In genomic region chr3:13470894-13471574, GRCh38 we compare ENCODE assay signal across 1 cellular context.
A peak's percentile ranks its signal among the peaks of the same experiment; 100 is the strongest.
TF ChIP-seq lines count a peak whose summit lies in the region.

No MANE protein-coding gene starts in this region.

TF ChIP-seq in HepG2, 621 proteins besides CTCF, POLR2A, EP300 and RAD21 (continued from another document and continues in another):
- peak; percentile 67; the same call in 1 of the 2 replicates for TF ChIP-seq MYPOP (CRISPR knock-in tag; IDR thresholded peaks at IDR 0.05)
- TF ChIP-seq ZMAT3 (CRISPR knock-in tag; conservative IDR thresholded peaks at IDR 0.05): peak; percentile 94
- peak; percentile 91 for TF ChIP-seq HNF4G (IDR thresholded peaks at IDR 0.05; ENCODE audit: borderline replicate concordance, low read depth, low read length)
- peak; percentile 93; the same call in 1 of the 2 replicates for TF ChIP-seq HNF4G (CRISPR knock-in tag; IDR thresholded peaks at IDR 0.05; ENCODE audit: borderline replicate concordance, low read depth)
- TF ChIP-seq ZNF713 (CRISPR knock-in tag; IDR thresholded peaks at IDR 0.05): no peak
- peak; percentile 95 for TF ChIP-seq HNF4A (CRISPR knock-in tag; IDR thresholded peaks at IDR 0.05)
- peak; percentile 94 for TF ChIP-seq XRCC5 (optimal IDR thresholded peaks at IDR 0.05; ENCODE audit: low read length)
- TF ChIP-seq ZHX2 (IDR thresholded peaks at IDR 0.05; ENCODE audit: low read depth): 0 out of 2 replicates have a peak, but pooled peaks have one; percentile 27
- TF ChIP-seq ZHX2 (CRISPR knock-in tag; IDR thresholded peaks at IDR 0.05; ENCODE audit: borderline replicate concordance): no peak
- no peak for TF ChIP-seq RORA (CRISPR knock-in tag; IDR thresholded peaks at IDR 0.05)
- no peak for TF ChIP-seq ZNF577 (CRISPR knock-in tag; IDR thresholded peaks at IDR 0.05; ENCODE audit: borderline replicate concordance, low read depth)
- TF ChIP-seq GATA4 (IDR thresholded peaks at IDR 0.05; ENCODE audit: borderline replicate concordance, low read depth): peak; percentile 80; the same call in 1 of the 2 replicates
- peak; percentile 87 for TF ChIP-seq NCOA2 (CRISPR knock-in tag; IDR thresholded peaks at IDR 0.05)
- peak; percentile 92 for TF ChIP-seq RARA (CRISPR knock-in tag; IDR thresholded peaks at IDR 0.05)
- peak; percentile 88 for TF ChIP-seq AKAP8 (CRISPR knock-in tag; IDR thresholded peaks at IDR 0.05)
- TF ChIP-seq ZIK1 (CRISPR knock-in tag; IDR thresholded peaks at IDR 0.05; ENCODE audit: borderline replicate concordance, low read depth): peak; percentile 54; the same call in 1 of the 2 replicates
- TF ChIP-seq ZNF788 (CRISPR knock-in tag; IDR thresholded peaks at IDR 0.05; ENCODE audit: borderline replicate concordance): peak; percentile 93
- peak; percentile 100 for TF ChIP-seq ZBTB39 (CRISPR knock-in tag; IDR thresholded peaks at IDR 0.05)
- peak; percentile 93 for TF ChIP-seq MAX (IDR thresholded peaks at IDR 0.05)
- TF ChIP-seq SP1 (IDR thresholded peaks at IDR 0.05): no peak
- peak; percentile 56; the same call in 1 of the 2 replicates for TF ChIP-seq SP1 (CRISPR knock-in tag; IDR thresholded peaks at IDR 0.05)
- no peak; the same call in 1 of the 2 replicates for TF ChIP-seq WIZ (CRISPR knock-in tag; IDR thresholded peaks at IDR 0.05)
- TF ChIP-seq SAP130 (CRISPR knock-in tag; IDR thresholded peaks at IDR 0.05; ENCODE audit: low read depth): peak; percentile 95
- TF ChIP-seq PAF1 (CRISPR knock-in tag; IDR thresholded peaks at IDR 0.05): no peak
- TF ChIP-seq BHLHE40 (IDR thresholded peaks at IDR 0.05; ENCODE audit: low read length): peak; percentile 92
- peak; percentile 57 for TF ChIP-seq ELF1 (CRISPR knock-in tag; IDR thresholded peaks at IDR 0.05)
- no peak for TF ChIP-seq TCF7 (IDR thresholded peaks at IDR 0.05; ENCODE audit: low read depth)
- no peak for TF ChIP-seq TCF12 (IDR thresholded peaks at IDR 0.05)
- peak; percentile 93; the same call in 1 of the 2 replicates for TF ChIP-seq TCF12 (CRISPR knock-in tag; IDR thresholded peaks at IDR 0.05)
- no peak for TF ChIP-seq ZNF773 (CRISPR knock-in tag; IDR thresholded peaks at IDR 0.05; ENCODE audit: borderline replicate concordance)
- peak; percentile 94 for TF ChIP-seq TEAD3 (CRISPR knock-in tag; optimal IDR thresholded peaks at IDR 0.05; ENCODE audit: borderline replicate concordance)
- no peak for TF ChIP-seq MAZ (IDR thresholded peaks at IDR 0.05; ENCODE audit: borderline replicate concordance, low read depth, low read length)
- TF ChIP-seq MAZ (CRISPR knock-in tag; IDR thresholded peaks at IDR 0.05; ENCODE audit: low read depth): peak; percentile 64
- peak; percentile 88 for TF ChIP-seq SOX5 (CRISPR knock-in tag; IDR thresholded peaks at IDR 0.05; ENCODE audit: borderline replicate concordance)
- TF ChIP-seq FOXO1 (CRISPR knock-in tag; IDR thresholded peaks at IDR 0.05): peak; percentile 99
- peak; percentile 87 for TF ChIP-seq HOMEZ (CRISPR knock-in tag; IDR thresholded peaks at IDR 0.05; ENCODE audit: low read depth)
- peak; percentile 48; the same call in 1 of the 2 replicates for TF ChIP-seq HOXD1 (CRISPR knock-in tag; IDR thresholded peaks at IDR 0.05)
- peak; percentile 75; the same call in 1 of the 2 replicates for TF ChIP-seq MTA1 (CRISPR knock-in tag; IDR thresholded peaks at IDR 0.05; ENCODE audit: borderline replicate concordance)
- 0 out of 2 replicates have a peak, but pooled peaks have one; percentile 52 for TF ChIP-seq CSRNP1 (CRISPR knock-in tag; IDR thresholded peaks at IDR 0.05)
- peak; percentile 32; the same call in 1 of the 2 replicates for TF ChIP-seq ZNF572 (CRISPR knock-in tag; IDR thresholded peaks at IDR 0.05)
- no peak for TF ChIP-seq ZNF83 (CRISPR knock-in tag; IDR thresholded peaks at IDR 0.05; ENCODE audit: borderline replicate concordance)
- TF ChIP-seq ZNF543 (CRISPR knock-in tag; IDR thresholded peaks at IDR 0.05): 0 out of 2 replicates have a peak, but pooled peaks have one; percentile 23
- peak; percentile 86 for TF ChIP-seq GFI1 (CRISPR knock-in tag; IDR thresholded peaks at IDR 0.05; ENCODE audit: borderline replicate concordance)
- TF ChIP-seq ZNF574 (CRISPR knock-in tag; IDR thresholded peaks at IDR 0.05): peak; percentile 68
- no peak for TF ChIP-seq JUNB (CRISPR knock-in tag; IDR thresholded peaks at IDR 0.05; ENCODE audit: borderline replicate concordance)
- no peak; the same call in 1 of the 2 replicates for TF ChIP-seq ATF3 (CRISPR knock-in tag; IDR thresholded peaks at IDR 0.05)
- peak; percentile 75 for TF ChIP-seq STAT6 (CRISPR knock-in tag; IDR thresholded peaks at IDR 0.05; ENCODE audit: borderline replicate concordance)
- peak; percentile 98; the same call in 1 of the 2 replicates for TF ChIP-seq ZNF670 (CRISPR knock-in tag; IDR thresholded peaks at IDR 0.05; ENCODE audit: borderline replicate concordance)
